Comparison of ENCODE assay signal across 13 cellular contexts in the genomic region with DNA sequence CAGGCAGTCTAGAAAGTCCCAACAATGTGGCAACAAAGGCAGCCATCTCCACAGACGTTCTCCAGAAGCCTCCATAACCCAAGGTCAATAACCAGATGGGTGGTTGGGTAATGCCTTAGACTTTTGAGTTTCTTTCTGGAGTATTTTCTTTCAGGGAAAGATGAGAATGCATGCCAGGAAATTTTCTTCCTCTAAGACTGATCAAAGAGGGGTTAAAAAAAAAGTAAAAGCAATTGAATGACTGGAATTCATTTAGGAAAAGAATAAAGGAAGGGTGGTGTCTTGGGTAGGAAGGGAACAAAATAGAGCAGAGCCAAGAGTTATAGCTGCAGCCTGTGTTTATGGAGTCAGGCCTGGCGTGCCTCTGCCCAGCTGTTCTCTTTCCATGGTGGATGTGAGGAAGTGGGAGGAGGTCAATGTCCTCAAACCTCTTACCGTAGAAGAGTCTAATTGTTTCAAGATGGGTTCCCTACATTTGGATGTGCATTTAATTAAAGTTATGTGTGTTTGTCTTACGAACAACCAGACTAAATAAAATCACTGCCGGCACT.
DNase-seq lines count a peak whose midpoint lies in the region; ATAC-seq and TF ChIP-seq lines count a peak whose summit lies in the region.
"Had no signal": no experiment of that assay in that cellular context is flagged by ENCODE, and none has a peak within 500 bp of the region (broad histone marks: within the 10 kb centered on the region; RNA-seq: fewer than 3 reads in every experiment).

No MANE protein-coding gene starts in this region.

- CTCF ChIA-PET in activated CD8-positive, alpha-beta memory T cell treated with anti-CD3 and anti-CD28 coated beads, Interleukin-2, amount 10 ng/mL, durations not matched to agents 7 days and 5 days (lab: Charles Lee): no interaction called here

- peaks cover 13% of the 10 kb centered on the region for H3K4me1 Mint-ChIP-seq in nephron progenitor cell
- no peaks in the 10 kb centered on the region for H3K4me1 Mint-ChIP-seq in activated CD8-positive, alpha-beta memory T cell treated with anti-CD3 and anti-CD28 coated beads, Interleukin-2, amount 10 ng/mL, durations not matched to agents 7 days and 5 days
- H3K4me1 Mint-ChIP-seq: activated B cell treated with CpG ODN at 0.5 μM for 24 hours had no signal

- H3K9me3 Mint-ChIP-seq in nephron progenitor cell: peaks cover 41% of the 10 kb centered on the region
- no peaks in the 10 kb centered on the region for H3K9me3 Mint-ChIP-seq in activated CD8-positive, alpha-beta memory T cell treated with anti-CD3 and anti-CD28 coated beads, Interleukin-2, amount 10 ng/mL, durations not matched to agents 7 days and 5 days (ENCODE audit: low read depth)
- H3K9me3 Mint-ChIP-seq: activated B cell treated with CpG ODN at 0.5 μM for 24 hours; natural killer cell treated with Interleukin-12 subunit alpha and Interleukin-12 subunit beta and Interleukin-15 and Interleukin-18, amount 100 ng/mL, for 72 hours had no signal

- H3K27me3 Mint-ChIP-seq in nephron progenitor cell (ENCODE audit: low read depth, poor library complexity): no peaks in the 10 kb centered on the region
- H3K27me3 Mint-ChIP-seq in activated CD8-positive, alpha-beta memory T cell treated with anti-CD3 and anti-CD28 coated beads, Interleukin-2, amount 10 ng/mL, durations not matched to agents 7 days and 5 days: no peaks in the 10 kb centered on the region
- H3K27me3 Mint-ChIP-seq: activated B cell treated with CpG ODN at 0.5 μM for 24 hours; natural killer cell treated with Interleukin-12 subunit alpha and Interleukin-12 subunit beta and Interleukin-15 and Interleukin-18, amount 100 ng/mL, for 72 hours had no signal

- H3K27ac Mint-ChIP-seq in nephron progenitor cell: peak overlapping the region; percentile 31
- no peak overlapping the region for H3K27ac Mint-ChIP-seq in activated CD8-positive, alpha-beta memory T cell treated with anti-CD3 and anti-CD28 coated beads, Interleukin-2, amount 10 ng/mL, durations not matched to agents 7 days and 5 days
- H3K27ac Mint-ChIP-seq: activated B cell treated with CpG ODN at 0.5 μM for 24 hours; natural killer cell treated with Interleukin-12 subunit alpha and Interleukin-12 subunit beta and Interleukin-15 and Interleukin-18, amount 100 ng/mL, for 72 hours had no signal

- peak; percentile 84 for ATAC-seq in Right ventricle myocardium superior (ENCODE audit: poor library complexity)
- no peak for ATAC-seq in HG03097 (IDR thresholded peaks at IDR 0.05; ENCODE audit: low FRiP score, unreplicated experiment)
- no peak for ATAC-seq in activated CD8-positive, alpha-beta memory T cell treated with anti-CD3 and anti-CD28 coated beads, Interleukin-2, amount 10 ng/mL, durations not matched to agents 7 days and 5 days
- ATAC-seq: natural killer cell treated with Interleukin-12 subunit alpha and Interleukin-12 subunit beta and Interleukin-15 and Interleukin-18, amount 100 ng/mL, for 72 hours had no signal

- intact Hi-C loops in Right ventricle myocardium superior (cut with DNase I) (no loop called here), cardiac septum (cut with DNase I) (loop anchor here (5.0 kb wide), 1 partner anchor 80 kb away; no protein-coding TSS in a partner anchor)

- peaks cover 95% of the 10 kb centered on the region for H3K36me3 Mint-ChIP-seq in nephron progenitor cell (ENCODE audit: low read depth)
- H3K36me3 Mint-ChIP-seq in activated CD8-positive, alpha-beta memory T cell treated with anti-CD3 and anti-CD28 coated beads, Interleukin-2, amount 10 ng/mL, durations not matched to agents 7 days and 5 days: no peaks in the 10 kb centered on the region
- H3K36me3 Mint-ChIP-seq: natural killer cell treated with Interleukin-12 subunit alpha and Interleukin-12 subunit beta and Interleukin-15 and Interleukin-18, amount 100 ng/mL, for 72 hours had no signal

- DNase-seq in Right ventricle myocardium superior (peak; percentile 59), cardiac septum (ENCODE audit: low spot score) (no peak), fibroblast of gingiva (ENCODE audit: low read depth) (peak; percentile 99), nephron progenitor cell (no peak), retina (no peak), iPS-NIHi7 (ENCODE audit: extremely low spot score) (no peak)
- DNase-seq in activated CD8-positive, alpha-beta memory T cell treated with anti-CD3 and anti-CD28 coated beads, Interleukin-2, amount 10 ng/mL, durations not matched to agents 7 days and 5 days: no peak
- DNase-seq: activated B cell treated with CpG ODN at 0.5 μM for 24 hours; activated T-cell treated with anti-CD3 and anti-CD28 coated beads, Interleukin-2, amount 50 U/mL, for 48 hours; colonic mucosa; NCI-H226 had no signal

- no peak overlapping the region for H3K4me3 Mint-ChIP-seq in nephron progenitor cell
- H3K4me3 Mint-ChIP-seq in activated CD8-positive, alpha-beta memory T cell treated with anti-CD3 and anti-CD28 coated beads, Interleukin-2, amount 10 ng/mL, durations not matched to agents 7 days and 5 days: no peak overlapping the region
- H3K4me3 Mint-ChIP-seq: activated B cell treated with CpG ODN at 0.5 μM for 24 hours; natural killer cell treated with Interleukin-12 subunit alpha and Interleukin-12 subunit beta and Interleukin-15 and Interleukin-18, amount 100 ng/mL, for 72 hours had no signal

- no peak for TF ChIP-seq CTCF in nephron progenitor cell (IDR thresholded peaks at IDR 0.05)

Comparison
In these comparisons a context has a peak if more than half of its experiments do, and no peak if none do; other contexts are left out.
1. DNase-seq: peak in Right ventricle myocardium superior (single experiment) and fibroblast of gingiva (single experiment); none in cardiac septum (single experiment), nephron progenitor cell (single experiment), retina (single experiment), iPS-NIHi7 (single experiment) and activated CD8-positive, alpha-beta memory T cell treated with anti-CD3 and anti-CD28 coated beads, Interleukin-2, amount 10 ng/mL, durations not matched to agents 7 days and 5 days (single experiment).